Comparison of ENCODE assay signal across 16 cellular contexts in genomic region chr12:105479710-105480109, GRCh38.
DNase-seq lines count a peak whose midpoint lies in the region; TF ChIP-seq lines count a peak whose summit lies in the region.
"Had no signal": no experiment of that assay in that cellular context is flagged by ENCODE, and none has a peak within 500 bp of the region (broad histone marks: within the 10 kb centered on the region; RNA-seq: fewer than 3 reads in every experiment).

No MANE protein-coding gene starts in this region.

- H3K27me3 ChIP-seq in HUES48 (ENCODE audit: control insufficient read depth, insufficient read depth, low read length), result no peaks in the 10 kb centered on the region
- H3K27me3 ChIP-seq: BLaER1, MG63 had no signal

- no peaks in the 10 kb centered on the region for H3K36me3 ChIP-seq in HUES48 (ENCODE audit: control insufficient read depth, insufficient read depth, low read length)
- H3K36me3 ChIP-seq: BLaER1, MG63 had no signal

- H3K4me1 ChIP-seq in HUES48 (ENCODE audit: control insufficient read depth, insufficient read depth, low read length), result peaks cover 24% of the 10 kb centered on the region
- H3K4me1 ChIP-seq: BLaER1 had no signal

- H3K27ac Mint-ChIP-seq in chondrocyte (ENCODE audit: unreplicated experiment), result peak overlapping the region; percentile 45
- peak overlapping the region; percentile 0 for H3K27ac Mint-ChIP-seq in mesothelial cell of epicardium
- peak overlapping the region; percentile 23 for H3K27ac Mint-ChIP-seq in type B pancreatic cell
- H3K27ac Mint-ChIP-seq: CD4-positive, CD25-positive, alpha-beta regulatory T cell had no signal

- peak overlapping the region; percentile 26 for H3K27ac ChIP-seq in HUES48 (ENCODE audit: low read depth, low read length)
- H3K27ac ChIP-seq: BLaER1 had no signal

- H3K27me3 Mint-ChIP-seq in chondrocyte (ENCODE audit: low read depth), result no peaks in the 10 kb centered on the region
- no peaks in the 10 kb centered on the region for H3K27me3 Mint-ChIP-seq in mesothelial cell of epicardium (ENCODE audit: low read depth)
- peaks cover 4% of the 10 kb centered on the region for H3K27me3 Mint-ChIP-seq in type B pancreatic cell

- H3K36me3 Mint-ChIP-seq in chondrocyte (ENCODE audit: low read depth), result peaks cover 5% of the 10 kb centered on the region
- H3K36me3 Mint-ChIP-seq in mesothelial cell of epicardium, result no peaks in the 10 kb centered on the region
- no peaks in the 10 kb centered on the region for H3K36me3 Mint-ChIP-seq in type B pancreatic cell
- H3K36me3 Mint-ChIP-seq: CD4-positive, CD25-positive, alpha-beta regulatory T cell had no signal

- no peak overlapping the region; the same call in 1 of the 2 replicates for H3K9ac ChIP-seq in HUES48 (ENCODE audit: low read depth, low read length)
- H3K9ac ChIP-seq: BLaER1 had no signal

- H3K4me3 Mint-ChIP-seq in chondrocyte (ENCODE audit: unreplicated experiment), result no peak overlapping the region
- H3K4me3 Mint-ChIP-seq in mesothelial cell of epicardium, result no peak overlapping the region
- no peak overlapping the region for H3K4me3 Mint-ChIP-seq in type B pancreatic cell
- H3K4me3 Mint-ChIP-seq: CD4-positive, CD25-positive, alpha-beta regulatory T cell had no signal

- no peak overlapping the region for H3K4me3 ChIP-seq in HUES48 (ENCODE audit: low read depth, low read length)
- H3K4me3 ChIP-seq: BLaER1, MG63 had no signal

- DNase-seq in chondrocyte (ENCODE audit: low spot score), result no peak
- no peak for DNase-seq in mesothelial cell of epicardium (ENCODE audit: low spot score in 2 of 2, unreplicated experiment in 2 of 2)
- no peak for DNase-seq in type B pancreatic cell (ENCODE audit: extremely low spot score, unreplicated experiment)
- no peak for DNase-seq in NCI-H1930 (lab: John Stamatoyannopoulos, UW)
- DNase-seq in stimulated activated CD4-positive, alpha-beta T cell treated with anti-CD3 and anti-CD28 coated beads, Interleukin-4, amount 100 ng/mL, for 4 hours, result no peak
- no peak for DNase-seq in DMS79 (lab: John Stamatoyannopoulos, UW)
- DNase-seq: CD4-positive, CD25-positive, alpha-beta regulatory T cell; KG1; MG63; NCI-H1105 treated with DMSO at 0.1 percent for 48 hours; NCI-H146; NCI-H2029; NCI-H446; NCI-H774 had no signal

- H3K4me1 Mint-ChIP-seq in chondrocyte (ENCODE audit: low read depth) (peaks cover 57% of the 10 kb centered on the region), mesothelial cell of epicardium (peaks cover 18% of the 10 kb centered on the region), type B pancreatic cell (ENCODE audit: unreplicated experiment) (peaks cover 13% of the 10 kb centered on the region)
- H3K4me1 Mint-ChIP-seq: CD4-positive, CD25-positive, alpha-beta regulatory T cell had no signal

- H3K9me3 ChIP-seq in HUES48 (ENCODE audit: control insufficient read depth, insufficient read depth, low read length), result no peaks in the 10 kb centered on the region
- H3K9me3 ChIP-seq: BLaER1, MG63 had no signal

- TF ChIP-seq CTCF in chondrocyte (IDR thresholded peaks at IDR 0.05) (no peak), mesothelial cell of epicardium (IDR thresholded peaks at IDR 0.05; ENCODE audit: unreplicated experiment) (no peak), type B pancreatic cell (conservative IDR thresholded peaks at IDR 0.05) (no peak)

- no peaks in the 10 kb centered on the region for H3K9me3 Mint-ChIP-seq in chondrocyte (ENCODE audit: low read depth)
- peaks cover 4% of the 10 kb centered on the region for H3K9me3 Mint-ChIP-seq in mesothelial cell of epicardium
- H3K9me3 Mint-ChIP-seq in type B pancreatic cell, result no peaks in the 10 kb centered on the region
